ENCODE assay signal across 15 cellular contexts in genomic region chr5:102801375-102801774, GRCh38. TPM values are rescaled to one million over a fixed set of nuclear protein-coding genes. Genes with fewer than 3 reads are reported as not detected.
DNase-seq lines count a peak whose midpoint lies in the region; ATAC-seq and TF ChIP-seq lines count a peak whose summit lies in the region.
"Had no signal": no experiment of that assay in that cellular context is flagged by ENCODE, and none has a peak within 500 bp of the region (broad histone marks: within the 10 kb centered on the region; RNA-seq: fewer than 3 reads in every experiment).

No MANE protein-coding gene starts in this region.

- no peaks in the 10 kb centered on the region for H3K9me2 ChIP-seq in Karpas-422 (replicated peaks; ENCODE audit: insufficient read depth, low read length)

- in situ Hi-C loops in KBM-7 (cut with MboI; ENCODE audit: low pct_unique_long_range_greater_than_20kb, low sequenced_read_pairs), result no loop called here

- H3K4me3 ChIP-seq in BLaER1 treated with 17β-estradiol and CSF1 and Interleukin-3, amounts not matched to agents 10 nM and 100 nM, result no peak overlapping the region
- H3K4me3 ChIP-seq in upper lobe of right lung, result no peak overlapping the region
- no peak overlapping the region for H3K4me3 ChIP-seq in Karpas-422 (ENCODE audit: low read length)

- peaks cover 26 to 41% (median 33%) of the 10 kb centered on the region in 10 experiments for H3K4me1 ChIP-seq in BLaER1 treated with 17β-estradiol and CSF1 and Interleukin-3, amounts not matched to agents 10 nM and 100 nM
- H3K4me1 ChIP-seq in upper lobe of right lung (peaks cover 18% of the 10 kb centered on the region), Karpas-422 (ENCODE audit: low read length) (no peaks in the 10 kb centered on the region)
- H3K4me1 ChIP-seq: foreskin keratinocyte had no signal

- intact Hi-C loops in upper lobe of right lung (cut with DNase I) (no loop called here), CD14-positive monocyte (cut with micrococcal nuclease) (no loop called here)

- peak overlapping the region in 1 of 11 experiments; percentile 38; a peak in 2 of 22 replicates for H3K9ac ChIP-seq in BLaER1 treated with 17β-estradiol and CSF1 and Interleukin-3, amounts not matched to agents 10 nM and 100 nM
- H3K9ac ChIP-seq in Karpas-422 (ENCODE audit: low read length), result no peak overlapping the region

- H4K20me1 ChIP-seq in BLaER1 treated with 17β-estradiol and CSF1 and Interleukin-3, amounts not matched to agents 10 nM and 100 nM, result peaks cover 0 to 18% (median 0%) of the 10 kb centered on the region in 11 experiments; a peak in 2 of 22 replicates
- H4K20me1 ChIP-seq in Karpas-422 (ENCODE audit: insufficient read depth, low read depth, low read length), result peaks cover 12% of the 10 kb centered on the region; the same call in 1 of the 2 replicates

- peak overlapping the region in 9 of 11 experiments; percentile 16 to 64 (median 50); a peak in 14 of 22 replicates for H3K27ac ChIP-seq in BLaER1 treated with 17β-estradiol and CSF1 and Interleukin-3, amounts not matched to agents 10 nM and 100 nM
- H3K27ac ChIP-seq in upper lobe of right lung (no peak overlapping the region), Karpas-422 (ENCODE audit: low read length) (no peak overlapping the region)
- H3K27ac ChIP-seq: foreskin keratinocyte had no signal

- TF ChIP-seq CTCF in upper lobe of right lung (IDR thresholded peaks at IDR 0.05) (no peak), CD14-positive monocyte (IDR thresholded peaks at IDR 0.05) (no peak)

- H3K9me3 Mint-ChIP-seq in CD14-positive monocyte, result peaks cover 0 to 4% (median 0%) of the 10 kb centered on the region in 7 donors
- H3K9me3 Mint-ChIP-seq: mesothelial cell of epicardium had no signal

- peaks cover 0 to 4% of the 10 kb centered on the region in 2 donors for H3K36me3 Mint-ChIP-seq in CD14-positive monocyte
- H3K36me3 Mint-ChIP-seq: mesothelial cell of epicardium had no signal

- H3K36me3 ChIP-seq in BLaER1 treated with 17β-estradiol and CSF1 and Interleukin-3, amounts not matched to agents 10 nM and 100 nM, result peaks cover 0 to 11% (median 0%) of the 10 kb centered on the region in 11 experiments; a peak in 5 of 22 replicates
- H3K36me3 ChIP-seq in upper lobe of right lung (no peaks in the 10 kb centered on the region), Karpas-422 (ENCODE audit: insufficient read depth, low read length) (no peaks in the 10 kb centered on the region)

- peak; percentile 76 for DNase-seq in KBM-7
- peak; percentile 41 for DNase-seq in central memory CD4-positive, alpha-beta T cell
- no peak for DNase-seq in upper lobe of right lung
- no peak for DNase-seq in CD14-positive monocyte (ENCODE audit: low spot score)
- DNase-seq in kidney glomerular epithelial cell (lab: John Stamatoyannopoulos, UW), result no peak
- no peak for DNase-seq in Karpas-422
- DNase-seq: activated T-cell treated with anti-CD3 and anti-CD28 coated beads for 4 hours, COR-L47, foreskin keratinocyte, HCEC 1CT, NCI-H524, SW 1271 had no signal

- peak overlapping the region; percentile 8 to 62 (median 43); a peak in 19 of 22 replicates for H3K4me2 ChIP-seq in BLaER1 treated with 17β-estradiol and CSF1 and Interleukin-3, amounts not matched to agents 10 nM and 100 nM
- no peak overlapping the region for H3K4me2 ChIP-seq in Karpas-422 (ENCODE audit: low read depth, low read length, poor library complexity, severe bottlenecking)

- H3K27ac Mint-ChIP-seq in CD14-positive monocyte, result no peak overlapping the region
- H3K27ac Mint-ChIP-seq: mesothelial cell of epicardium had no signal

- peaks cover 0 to 5% (median 1%) of the 10 kb centered on the region in 3 donors for H3K27me3 Mint-ChIP-seq in CD14-positive monocyte (ENCODE audit: low read depth in 3 of 3)

- H3K27me3 ChIP-seq in BLaER1 treated with 17β-estradiol and CSF1 and Interleukin-3, amounts not matched to agents 10 nM and 100 nM, result no peaks in the 10 kb centered on the region
- no peaks in the 10 kb centered on the region for H3K27me3 ChIP-seq in upper lobe of right lung
- no peaks in the 10 kb centered on the region for H3K27me3 ChIP-seq in Karpas-422 (ENCODE audit: low read length)
- H3K27me3 ChIP-seq: foreskin keratinocyte had no signal

- H3K4me1 Mint-ChIP-seq in CD14-positive monocyte, result peaks cover 27% of the 10 kb centered on the region

- no peaks in the 10 kb centered on the region for H3K79me2 ChIP-seq in Karpas-422 (ENCODE audit: low read length)

- no peak overlapping the region for H2AFZ ChIP-seq in Karpas-422 (ENCODE audit: low read length)

- no peaks in the 10 kb centered on the region for H3K9me3 ChIP-seq in BLaER1 treated with 17β-estradiol and CSF1 and Interleukin-3, amounts not matched to agents 10 nM and 100 nM (replicated peaks in 1 of 11)
- no peaks in the 10 kb centered on the region for H3K9me3 ChIP-seq in upper lobe of right lung
- no peaks in the 10 kb centered on the region for H3K9me3 ChIP-seq in Karpas-422 (ENCODE audit: low read length)

- ATAC-seq in GM18867 (IDR thresholded peaks at IDR 0.05; ENCODE audit: unreplicated experiment), result peak; percentile 68
- no peak for ATAC-seq in upper lobe of right lung
- ATAC-seq: foreskin keratinocyte had no signal

- no peak overlapping the region for H3K4me3 Mint-ChIP-seq in CD14-positive monocyte
- H3K4me3 Mint-ChIP-seq: mesothelial cell of epicardium had no signal

RNA-seq across cellular contexts. Expression of gene PAM, which starts 46.3 kb away (rescaled TPM):
- total RNA-seq in upper lobe of right lung, result 227 TPM
- polyA plus RNA-seq in CD14-positive monocyte, result 10 to 100 TPM; 11.8 to 27.4 TPM
- total RNA-seq in Karpas-422 (2014; rRNA removed; shearing (Covaris generic); ENCODE audit: low replicate concordance), result 19.2 and 31.9 TPM in 2 replicates

Comparison
In these comparisons a context has a peak if more than half of its experiments do, and no peak if none do; other contexts are left out.
1. H3K27ac ChIP-seq: peak in BLaER1 treated with 17β-estradiol and CSF1 and Interleukin-3, amounts not matched to agents 10 nM and 100 nM (9 of 11); none in upper lobe of right lung (single experiment) and Karpas-422 (single experiment).
2. DNase-seq: peak in KBM-7 (single experiment) and central memory CD4-positive, alpha-beta T cell (single experiment); none in upper lobe of right lung (single experiment), CD14-positive monocyte (single experiment), kidney glomerular epithelial cell (single experiment) and Karpas-422 (single experiment).